In the genomic region with DNA sequence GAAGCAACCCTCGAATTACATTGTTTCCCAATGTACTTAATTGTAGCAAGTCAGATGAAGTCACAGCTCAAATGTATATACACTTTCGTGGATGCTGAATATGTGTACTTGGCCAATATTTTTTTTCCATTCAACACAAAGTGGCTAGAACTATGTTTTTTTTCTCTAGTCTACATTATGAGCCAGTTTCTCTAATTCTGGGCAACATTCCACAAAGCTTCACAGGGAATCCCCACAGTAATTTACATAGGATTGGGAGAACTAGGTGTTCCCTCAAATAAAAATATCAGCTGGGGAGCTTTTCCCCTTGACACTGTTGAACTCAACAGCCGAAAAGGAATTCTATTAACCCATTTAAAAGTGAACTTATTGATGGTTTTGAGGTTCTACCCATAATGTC, we compare ENCODE assay signal across 7 cellular contexts.
"Had no signal": no experiment of that assay in that cellular context is flagged by ENCODE, and none has a peak within 500 bp of the region (broad histone marks: within the 10 kb centered on the region; RNA-seq: fewer than 3 reads in every experiment).

No MANE protein-coding gene starts in this region.

- H3K27ac Mint-ChIP-seq: GM23338, HFFc6 had no signal

- ATAC-seq: GM23338, HCT116, K562 had no signal

- H3K9me3 ChIP-seq: HAP-1 had no signal

- H3K9me3 Mint-ChIP-seq: GM23338, HFFc6 had no signal

- H3K36me3 ChIP-seq: HAP-1 had no signal

- H3K4me3 ChIP-seq: GM23338, HAP-1, K562 had no signal

- DNase-seq: HFFc6, IMR-90, KG1 had no signal

- H3K4me3 Mint-ChIP-seq: GM23338, HFFc6 had no signal
